Comparison of ENCODE assay signal across 8 cellular contexts in genomic region chr12:6452908-6453630, GRCh38. TPM values are rescaled to one million over a fixed set of nuclear protein-coding genes. Genes with fewer than 3 reads are reported as not detected.
DNase-seq lines count a peak whose midpoint lies in the region; ATAC-seq and TF ChIP-seq lines count a peak whose summit lies in the region.

No MANE protein-coding gene starts in this region.

- no peaks in the 10 kb centered on the region for H3K9me3 Mint-ChIP-seq in activated T-cell treated with anti-CD3 and anti-CD28 coated beads, Interleukin-2, amount 50 U/mL, for 24 hours
- H3K9me3 Mint-ChIP-seq in type B pancreatic cell, result no peaks in the 10 kb centered on the region
- H3K9me3 Mint-ChIP-seq in endodermal cell, result no peaks in the 10 kb centered on the region

- no peak for TF ChIP-seq CTCF in ascending aorta (IDR thresholded peaks at IDR 0.05)
- no peak for TF ChIP-seq CTCF in right lobe of liver (IDR thresholded peaks at IDR 0.05)
- TF ChIP-seq CTCF in type B pancreatic cell (conservative IDR thresholded peaks at IDR 0.05), result no peak
- no peak for TF ChIP-seq CTCF in endodermal cell (conservative IDR thresholded peaks at IDR 0.05)

- H3K27me3 Mint-ChIP-seq in activated T-cell treated with anti-CD3 and anti-CD28 coated beads, Interleukin-2, amount 50 U/mL, for 24 hours, result no peaks in the 10 kb centered on the region
- H3K27me3 Mint-ChIP-seq in type B pancreatic cell (no peaks in the 10 kb centered on the region), endodermal cell (ENCODE audit: insufficient read depth) (no peaks in the 10 kb centered on the region)

- H3K4me1 ChIP-seq in ascending aorta, result peaks cover 6 to 22% of the 10 kb centered on the region in 2 donors
- peaks cover 0 to 13% (median 6%) of the 10 kb centered on the region in 4 donors for H3K4me1 ChIP-seq in right lobe of liver
- H3K4me1 ChIP-seq in endodermal cell (ENCODE audit: control insufficient read depth, insufficient read depth, low read length), result peaks cover 16% of the 10 kb centered on the region

- 50% methylated on average over 5 of the region's 18 CpGs for WGBS in right lobe of liver (ENCODE audit: insufficient coverage, low coverage, low lambda C conversion rate, missing lambda C conversion rate)
- 96% methylated on average over 14 to 18 of the region's 18 CpGs for WGBS in endodermal cell (ENCODE audit: insufficient coverage in 1 of 2, insufficient read length in 1 of 2), 2 experiments

- peaks cover 72% of the 10 kb centered on the region for H3K4me1 Mint-ChIP-seq in activated T-cell treated with anti-CD3 and anti-CD28 coated beads, Interleukin-2, amount 50 U/mL, for 24 hours (ENCODE audit: low read depth)
- H3K4me1 Mint-ChIP-seq in type B pancreatic cell (ENCODE audit: unreplicated experiment), result peaks cover 25% of the 10 kb centered on the region
- H3K4me1 Mint-ChIP-seq in endodermal cell, result peaks cover 30% of the 10 kb centered on the region

- intact Hi-C loops in ascending aorta (cut with DNase I) (loop anchor here (2.0 to 5.0 kb wide), 2 partner anchors 28 to 131 kb away; no protein-coding TSS in a partner anchor), right lobe of liver (cut with DNase I) (loop anchor here in 1 of 2 donors (10.0 kb wide), 1 partner anchor 128 kb away; no protein-coding TSS in a partner anchor)

- peak overlapping the region; percentile 98 for H3K4me3 Mint-ChIP-seq in activated T-cell treated with anti-CD3 and anti-CD28 coated beads, Interleukin-2, amount 50 U/mL, for 24 hours
- H3K4me3 Mint-ChIP-seq in type B pancreatic cell, result peak overlapping the region; percentile 90
- no peak overlapping the region for H3K4me3 Mint-ChIP-seq in endodermal cell

- ATAC-seq in right lobe of liver (peak in 3 of 4 donors; percentile 1 to 8 (median 3)), HG03354 (IDR thresholded peaks at IDR 0.05; ENCODE audit: poor library complexity, severe bottlenecking, unreplicated experiment) (no peak)

- no peak overlapping the region for H3K9ac ChIP-seq in endodermal cell (ENCODE audit: extremely low read depth, low read length, poor library complexity, severe bottlenecking)

- H3K27ac ChIP-seq in ascending aorta (peak overlapping the region; percentile 90 to 95), right lobe of liver (peak overlapping the region; percentile 94 to 96 (median 96)), endodermal cell (ENCODE audit: low read depth, low read length) (no peak overlapping the region)

- H3K36me3 ChIP-seq in ascending aorta, result peaks cover 24 to 35% of the 10 kb centered on the region in 2 donors
- peaks cover 0 to 39% (median 0%) of the 10 kb centered on the region in 4 donors for H3K36me3 ChIP-seq in right lobe of liver
- H3K36me3 ChIP-seq in endodermal cell (ENCODE audit: control insufficient read depth, insufficient read depth, low read length), result no peaks in the 10 kb centered on the region

- TF ChIP-seq POLR2A in right lobe of liver (IDR thresholded peaks at IDR 0.05), result no peak

- H3K27me3 ChIP-seq in ascending aorta (no peaks in the 10 kb centered on the region), right lobe of liver (no peaks in the 10 kb centered on the region), endodermal cell (ENCODE audit: control insufficient read depth, insufficient read depth, low read length, poor library complexity, severe bottlenecking) (no peaks in the 10 kb centered on the region)

- peak overlapping the region; percentile 99 for H3K27ac Mint-ChIP-seq in activated T-cell treated with anti-CD3 and anti-CD28 coated beads, Interleukin-2, amount 50 U/mL, for 24 hours
- peak overlapping the region; percentile 93 for H3K27ac Mint-ChIP-seq in type B pancreatic cell
- H3K27ac Mint-ChIP-seq in endodermal cell, result no peak overlapping the region

- peak; percentile 67 for DNase-seq in activated T-cell treated with anti-CD3 and anti-CD28 coated beads, Interleukin-2, amount 50 U/mL, for 24 hours
- DNase-seq in activated T-cell treated with anti-CD3 and anti-CD28 coated beads, Interleukin-2, amount 50 U/mL, for 1 hour, result no peak
- DNase-seq in ascending aorta (ENCODE audit: low spot score in 2 of 2), result peak in 1 of 2 donors; percentile 63
- peak in 1 of 3 donors; percentile 57 for DNase-seq in right lobe of liver
- DNase-seq in type B pancreatic cell (ENCODE audit: extremely low spot score, unreplicated experiment), result no peak
- DNase-seq in AML-193 (lab: John Stamatoyannopoulos, UW), result no peak
- no peak for DNase-seq in endodermal cell

- H3K9me3 ChIP-seq in ascending aorta (no peaks in the 10 kb centered on the region), right lobe of liver (no peaks in the 10 kb centered on the region), endodermal cell (ENCODE audit: control insufficient read depth, low read length) (no peaks in the 10 kb centered on the region)

- peak overlapping the region; percentile 69 to 74 for H3K4me3 ChIP-seq in ascending aorta
- H3K4me3 ChIP-seq in right lobe of liver, result peak overlapping the region; percentile 79 to 92 (median 80)
- no peak overlapping the region for H3K4me3 ChIP-seq in endodermal cell (ENCODE audit: low read length)

- peaks cover 85% of the 10 kb centered on the region for H3K36me3 Mint-ChIP-seq in activated T-cell treated with anti-CD3 and anti-CD28 coated beads, Interleukin-2, amount 50 U/mL, for 24 hours (ENCODE audit: low read depth)
- H3K36me3 Mint-ChIP-seq in type B pancreatic cell, result peaks cover 17% of the 10 kb centered on the region
- no peaks in the 10 kb centered on the region for H3K36me3 Mint-ChIP-seq in endodermal cell (ENCODE audit: low read depth)

RNA-seq across cellular contexts. Expression of gene TAPBPL, which starts 1.2 kb away (rescaled TPM):
- total RNA-seq in ascending aorta (16.8 TPM), right lobe of liver (10 to 100 TPM; 13.8 to 29.3 (median 21.4) TPM), type B pancreatic cell (ENCODE audit: low replicate concordance) (12.4 and 21.1 TPM in 2 replicates), endodermal cell (1 to 10 TPM in 1 of 2 donors, under 1 TPM in 1; 0.55 to 1.4 TPM)
- 0.46 TPM for polyA plus RNA-seq in endodermal cell (2013, experiment 1 of 2)
- 0.41 TPM for polyA plus RNA-seq in endodermal cell (2013, experiment 2 of 2)

RNA-seq across cellular contexts. Expression of gene CD27, which starts 8.3 kb away (rescaled TPM):
- total RNA-seq in ascending aorta (not detected), right lobe of liver (1 to 10 TPM in 1 of 6 experiments, under 1 TPM in 4, not detected in 1; 0.33 to 1.2 (median 0.68) TPM), type B pancreatic cell (ENCODE audit: low replicate concordance) (not detected in 2 replicates), endodermal cell (under 1 TPM in 1 of 2 donors, not detected in 1; 0.44 TPM)
- polyA plus RNA-seq in endodermal cell (2013, experiment 1 of 2), result not detected
- polyA plus RNA-seq in endodermal cell (2013, experiment 2 of 2), result not detected

RNA-seq across cellular contexts. Expression of gene VAMP1, which starts 17.4 kb away (rescaled TPM):
- total RNA-seq in ascending aorta (17.1 TPM), right lobe of liver (1 to 10 TPM; 3.5 to 6.5 (median 6.0) TPM), type B pancreatic cell (ENCODE audit: low replicate concordance) (10.1 and 12.7 TPM in 2 replicates), endodermal cell (10 to 100 TPM in 1 of 2 donors, 1 to 10 TPM in 1; 5.6 to 17.8 TPM)
- 15.1 TPM for polyA plus RNA-seq in endodermal cell (2013, experiment 1 of 2)
- 12.9 TPM for polyA plus RNA-seq in endodermal cell (2013, experiment 2 of 2)

RNA-seq across cellular contexts. Expression of gene MRPL51, which starts 40.0 kb away (rescaled TPM):
- 112 TPM for total RNA-seq in ascending aorta
- total RNA-seq in right lobe of liver, result 100 to 1,000 TPM in 1 of 6 experiments, 10 to 100 TPM in 5; 38.2 to 104 (median 80.2) TPM
- total RNA-seq in type B pancreatic cell (ENCODE audit: low replicate concordance), result 213 and 396 TPM in 2 replicates
- 100 to 1,000 TPM; 196 to 450 TPM for total RNA-seq in endodermal cell
- polyA plus RNA-seq in endodermal cell (2013, experiment 1 of 2), result 216 TPM
- 234 TPM for polyA plus RNA-seq in endodermal cell (2013, experiment 2 of 2)

RNA-seq across cellular contexts. Expression of gene NCAPD2, which starts 40.8 kb away (rescaled TPM):
- total RNA-seq in ascending aorta, result 11.7 TPM
- 10 to 100 TPM in 2 of 6 experiments, 1 to 10 TPM in 4; 6.2 to 40.9 (median 8.4) TPM for total RNA-seq in right lobe of liver
- total RNA-seq in type B pancreatic cell (ENCODE audit: low replicate concordance), result 96.5 and 109 TPM in 2 replicates
- total RNA-seq in endodermal cell, result 100 to 1,000 TPM in 1 of 2 donors, 10 to 100 TPM in 1; 90.3 to 150 TPM
- polyA plus RNA-seq in endodermal cell (2013, experiment 1 of 2), result 118 TPM
- 118 TPM for polyA plus RNA-seq in endodermal cell (2013, experiment 2 of 2)
